Comparison of ENCODE assay signal across 19 cellular contexts in the genomic region with DNA sequence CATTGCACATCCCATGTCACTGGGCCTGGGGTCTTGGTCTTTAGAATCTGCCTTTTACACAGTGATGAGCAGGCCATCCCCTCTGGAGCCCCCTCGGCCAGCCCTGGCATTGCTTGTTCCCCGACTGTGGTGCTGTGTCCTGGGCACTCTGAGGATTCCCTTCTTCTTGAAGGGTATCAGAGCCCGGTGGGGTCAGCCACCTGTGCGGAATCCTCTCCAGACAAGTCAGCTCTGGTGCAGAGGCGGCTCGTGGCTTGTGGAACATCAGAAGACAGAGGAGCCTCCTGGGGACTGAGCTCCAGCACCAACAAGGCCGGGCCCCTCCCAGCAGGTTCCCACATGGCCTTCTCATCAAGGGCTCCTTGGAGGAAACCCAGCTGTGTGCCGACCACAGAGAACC. TPM values are rescaled to one million over a fixed set of nuclear protein-coding genes. Genes with fewer than 3 reads are reported as not detected.
DNase-seq lines count a peak whose midpoint lies in the region; ATAC-seq and TF ChIP-seq lines count a peak whose summit lies in the region.
"Had no signal": no experiment of that assay in that cellular context is flagged by ENCODE, and none has a peak within 500 bp of the region (broad histone marks: within the 10 kb centered on the region; RNA-seq: fewer than 3 reads in every experiment).

No MANE protein-coding gene starts in this region.

- H3K27ac ChIP-seq in C4-2B (peak overlapping the region; percentile 67), stomach (no peak overlapping the region)
- H3K27ac ChIP-seq: GM23248 had no signal

- WGBS in stomach, 5 donors, result 67 to 76% (median 73%) methylated on average over 1 to 8 of the region's 8 CpGs

- H3K9me3 Mint-ChIP-seq in neural crest cell, result no peaks in the 10 kb centered on the region
- no peaks in the 10 kb centered on the region for H3K9me3 Mint-ChIP-seq in activated CD4-positive, alpha-beta T cell treated with anti-CD3 and anti-CD28 coated beads, Interleukin-2, amount 10 ng/mL, durations not matched to agents 24 days and 14 days
- H3K9me3 Mint-ChIP-seq: CD8-positive, alpha-beta T cell had no signal

- DNase-seq in ecto neural progenitor cell (ENCODE audit: low spot score) (peak; percentile 26), neural crest cell (ENCODE audit: low read depth, low spot score) (no peak), stomach (peak; percentile 14), Right ventricle myocardium inferior (ENCODE audit: missing footprints) (no peak)
- DNase-seq in activated CD4-positive, alpha-beta T cell treated with anti-CD3 and anti-CD28 coated beads, Interleukin-2, amount 10 ng/mL, durations not matched to agents 24 days and 14 days, result no peak
- no peak for DNase-seq in stimulated activated CD4-positive, alpha-beta T cell treated with anti-CD3 and anti-CD28 coated beads, Interleukin-12 subunit alpha, Interleukin-12 subunit beta, amount 100 ng/mL, for 4 hours
- DNase-seq: ACHN, BE2C, Calu3, DMS53, DND-41, EL, GM23248, HCEC 1CT had no signal

- ATAC-seq in GM21515 (IDR thresholded peaks at IDR 0.05; ENCODE audit: unreplicated experiment) (no peak), Right ventricle myocardium inferior (no peak)
- ATAC-seq: CD8-positive, alpha-beta T cell; GM12878 had no signal

- H3K4me1 ChIP-seq in stomach, result no peaks in the 10 kb centered on the region
- H3K4me1 ChIP-seq: BE2C had no signal

- TF ChIP-seq CTCF in C4-2B (conservative IDR thresholded peaks at IDR 0.05) (no peak), neural crest cell (conservative IDR thresholded peaks at IDR 0.05) (no peak), stomach (IDR thresholded peaks at IDR 0.05) (no peak)

- peaks cover 7% of the 10 kb centered on the region for H3K27me3 Mint-ChIP-seq in neural crest cell (ENCODE audit: low read depth)
- no peaks in the 10 kb centered on the region for H3K27me3 Mint-ChIP-seq in activated CD4-positive, alpha-beta T cell treated with anti-CD3 and anti-CD28 coated beads, Interleukin-2, amount 10 ng/mL, durations not matched to agents 24 days and 14 days

- no peak for TF ChIP-seq POLR2A in stomach (IDR thresholded peaks at IDR 0.05)

- TF ChIP-seq EP300 in stomach (IDR thresholded peaks at IDR 0.05), result no peak

- intact Hi-C loops in stomach (cut with DNase I; ENCODE audit: low total_unique reads), result no loop called here
- intact Hi-C loops in activated CD4-positive, alpha-beta T cell treated with anti-CD3 and anti-CD28 coated beads, Interleukin-2, amount 10 ng/mL, durations not matched to agents 24 days and 14 days (cut with micrococcal nuclease), result no loop called here
- intact Hi-C loops in Right ventricle myocardium inferior (cut with DNase I), result no loop called here

- peaks cover 0 to 68% (median 22%) of the 10 kb centered on the region in 3 donors for H3K27me3 ChIP-seq in stomach
- H3K27me3 ChIP-seq: BE2C had no signal

- H3K4me3 ChIP-seq in stomach, result no peak overlapping the region
- H3K4me3 ChIP-seq: GM12878, GM23248 had no signal

- H3K27ac Mint-ChIP-seq in neural crest cell (ENCODE audit: unreplicated experiment), result peak overlapping the region; percentile 35
- H3K27ac Mint-ChIP-seq in activated CD4-positive, alpha-beta T cell treated with anti-CD3 and anti-CD28 coated beads, Interleukin-2, amount 10 ng/mL, durations not matched to agents 24 days and 14 days, result no peak overlapping the region
- H3K27ac Mint-ChIP-seq: CD8-positive, alpha-beta T cell had no signal

- no peaks in the 10 kb centered on the region for H3K36me3 ChIP-seq in stomach
- H3K36me3 ChIP-seq: BE2C had no signal

- no peaks in the 10 kb centered on the region for H3K36me3 Mint-ChIP-seq in neural crest cell (ENCODE audit: low read depth)
- no peaks in the 10 kb centered on the region for H3K36me3 Mint-ChIP-seq in activated CD4-positive, alpha-beta T cell treated with anti-CD3 and anti-CD28 coated beads, Interleukin-2, amount 10 ng/mL, durations not matched to agents 24 days and 14 days (ENCODE audit: low read depth)
- H3K36me3 Mint-ChIP-seq: CD8-positive, alpha-beta T cell had no signal

- no peaks in the 10 kb centered on the region for H3K9me3 ChIP-seq in stomach
- H3K9me3 ChIP-seq: BE2C had no signal

- no peaks in the 10 kb centered on the region for H3K4me1 Mint-ChIP-seq in neural crest cell
- H3K4me1 Mint-ChIP-seq in activated CD4-positive, alpha-beta T cell treated with anti-CD3 and anti-CD28 coated beads, Interleukin-2, amount 10 ng/mL, durations not matched to agents 24 days and 14 days, result no peaks in the 10 kb centered on the region

- H3K4me3 Mint-ChIP-seq in neural crest cell, result no peak overlapping the region
- H3K4me3 Mint-ChIP-seq in activated CD4-positive, alpha-beta T cell treated with anti-CD3 and anti-CD28 coated beads, Interleukin-2, amount 10 ng/mL, durations not matched to agents 24 days and 14 days, result no peak overlapping the region
- H3K4me3 Mint-ChIP-seq: CD8-positive, alpha-beta T cell had no signal

RNA-seq across cellular contexts. Expression of a gene that starts 57.9 kb away (rescaled TPM):
- 1.2 and 1.4 TPM in 2 replicates for total RNA-seq in neural crest cell
- total RNA-seq in stomach, result 1 to 10 TPM in 1 of 5 donors, under 1 TPM in 1, not detected in 3; 0.14 to 1.1 TPM
- polyA plus RNA-seq in stomach, result under 1 TPM; 0.10 to 0.31 (median 0.12) TPM
- not detected in 2 replicates for total RNA-seq in activated CD4-positive, alpha-beta T cell treated with anti-CD3 and anti-CD28 coated beads, Interleukin-2, amount 10 ng/mL, durations not matched to agents 24 days and 14 days
- not detected for total RNA-seq in Right ventricle myocardium inferior
- total RNA-seq: Calu3, GM12878, HT-29 had no signal
- polyA plus RNA-seq: GM12878 had no signal

Comparison
In these comparisons a context has a peak if more than half of its experiments do, and no peak if none do; other contexts are left out.
1. DNase-seq: peak in ecto neural progenitor cell (single experiment) and stomach (single experiment); none in neural crest cell (single experiment), activated CD4-positive, alpha-beta T cell treated with anti-CD3 and anti-CD28 coated beads, Interleukin-2, amount 10 ng/mL, durations not matched to agents 24 days and 14 days (single experiment), Right ventricle myocardium inferior (single experiment) and stimulated activated CD4-positive, alpha-beta T cell treated with anti-CD3 and anti-CD28 coated beads, Interleukin-12 subunit alpha, Interleukin-12 subunit beta, amount 100 ng/mL, for 4 hours (single experiment).